1 cellular context compared by ENCODE assay signal in genomic region chrX:46956589-46956988, GRCh38. TPM values are rescaled to one million over a fixed set of nuclear protein-coding genes. Genes with fewer than 3 reads are reported as not detected.
"Had no signal": no experiment of that assay in that cellular context is flagged by ENCODE, and none has a peak within 500 bp of the region (broad histone marks: within the 10 kb centered on the region; RNA-seq: fewer than 3 reads in every experiment).

No MANE protein-coding gene starts in this region.

RNA-seq across cellular contexts. Expression of gene JADE3, which starts 44.4 kb away (rescaled TPM):
- polyA plus RNA-seq: naive thymus-derived CD8-positive, alpha-beta T cell had no signal
